In genomic region chr20:63939061-63939935, GRCh38 we compare ENCODE assay signal across 25 cellular contexts. TPM values are rescaled to one million over a fixed set of nuclear protein-coding genes. Genes with fewer than 3 reads are reported as not detected.
DNase-seq lines count a peak whose midpoint lies in the region; ATAC-seq, FAIRE-seq and TF ChIP-seq lines count a peak whose summit lies in the region.
"Had no signal": no experiment of that assay in that cellular context is flagged by ENCODE, and none has a peak within 500 bp of the region (broad histone marks: within the 10 kb centered on the region; RNA-seq: fewer than 3 reads in every experiment).

No MANE protein-coding gene starts in this region.

- DNase-seq in Right ventricle myocardium inferior (ENCODE audit: missing footprints) (peak; percentile 68), cardiac septum (ENCODE audit: low spot score) (no peak), chondrocyte (ENCODE audit: low spot score) (peak; percentile 92), HepG2 (ENCODE audit: low spot score) (no peak), DMS153 (lab: John Stamatoyannopoulos, UW) (no peak), GM12892 (ENCODE audit: insufficient read length) (no peak)
- DNase-seq in stimulated activated naive B cell treated with anti-CD40 and anti-IgM and Interleukin-4, amounts not matched to agents 10 μg/mL and 1 μg/mL and 100 μg/mL, for 72 hours: no peak
- DNase-seq: ACHN; activated CD8-positive, alpha-beta memory T cell treated with anti-CD3 and anti-CD28 coated beads, Interleukin-2, amount 50 U/mL, for 4 hours; activated naive CD4-positive, alpha-beta T cell treated with anti-CD3 and anti-CD28 coated beads for 36 hours; CD4-positive, CD25-positive, alpha-beta regulatory T cell; DMS79 treated with DMSO at 0.1 percent for 48 hours; hypothalamus; NCI-H1694; T1000; thyroid gland had no signal

- no peaks in the 10 kb centered on the region for H3K79me2 ChIP-seq in HepG2 (ENCODE audit: insufficient read depth, low read length)

- H3K9me3 Mint-ChIP-seq in chondrocyte (ENCODE audit: low read depth): no peaks in the 10 kb centered on the region
- H3K9me3 Mint-ChIP-seq in stimulated activated naive B cell treated with anti-CD40 and anti-IgM and Interleukin-4, amounts not matched to agents 10 μg/mL and 1 μg/mL and 100 μg/mL, for 72 hours: peaks cover 0 to 1% of the 10 kb centered on the region in 2 donors
- H3K9me3 Mint-ChIP-seq: activated naive CD4-positive, alpha-beta T cell treated with anti-CD3 and anti-CD28 coated beads for 36 hours; CD4-positive, CD25-positive, alpha-beta regulatory T cell had no signal

- H3K27ac ChIP-seq in HepG2 (ENCODE audit: extremely low read length, insufficient read depth, low read length): no peak overlapping the region
- H3K27ac ChIP-seq: left lung, parathyroid adenoma, Peyer's patch, thyroid gland had no signal

- TF ChIP-seq POLR2A in HepG2 (IDR thresholded peaks at IDR 0.05; ENCODE audit: insufficient read depth in 1 of 2, low read depth in 2 of 2, low read length in 2 of 2): no peak; a peak in 2 of 4 replicates
- no peak for TF ChIP-seq POLR2A in GM12892 (IDR thresholded peaks at IDR 0.05; ENCODE audit: low read depth, low read length)

- no peak for FAIRE-seq in HepG2 (lab: Jason Lieb, UNC)
- FAIRE-seq in GM12892 (lab: Jason Lieb, UNC): no peak
- FAIRE-seq: astrocyte, endometrium, GM18507 had no signal

- H3K27me3 ChIP-seq in HepG2 (ENCODE audit: control insufficient read depth in 1 of 2, insufficient read depth in 2 of 2, low read length in 2 of 2): no peaks in the 10 kb centered on the region
- H3K27me3 ChIP-seq: left lung, Peyer's patch, thyroid gland had no signal

- no peak overlapping the region for H3K4me3 Mint-ChIP-seq in chondrocyte (ENCODE audit: unreplicated experiment)
- no peak overlapping the region for H3K4me3 Mint-ChIP-seq in stimulated activated naive B cell treated with anti-CD40 and anti-IgM and Interleukin-4, amounts not matched to agents 10 μg/mL and 1 μg/mL and 100 μg/mL, for 72 hours
- H3K4me3 Mint-ChIP-seq: activated naive CD4-positive, alpha-beta T cell treated with anti-CD3 and anti-CD28 coated beads for 36 hours; CD4-positive, CD25-positive, alpha-beta regulatory T cell had no signal

- H3K4me1 Mint-ChIP-seq in chondrocyte (ENCODE audit: low read depth): no peaks in the 10 kb centered on the region
- peaks cover 16 to 21% of the 10 kb centered on the region in 2 donors for H3K4me1 Mint-ChIP-seq in stimulated activated naive B cell treated with anti-CD40 and anti-IgM and Interleukin-4, amounts not matched to agents 10 μg/mL and 1 μg/mL and 100 μg/mL, for 72 hours

- POLR2A ChIA-PET in HepG2 (lab: Yijun Ruan, JAX): interaction anchor here (0.9 kb wide), 1 partner anchor 17 kb away, joined by 4 read pairs; the partner anchor contains the start of gene UCKL1

- H3K36me3 ChIP-seq in HepG2 (replicated peaks in 1 of 2; ENCODE audit: control insufficient read depth in 1 of 2, insufficient read depth in 2 of 2, low read length in 2 of 2): peaks cover 47 to 76% of the 10 kb centered on the region in 2 experiments

- intact Hi-C loops in Right ventricle myocardium inferior (cut with DNase I) (no loop called here), cardiac septum (cut with DNase I) (no loop called here), HepG2 (cut with micrococcal nuclease; ENCODE audit: unreplicated experiment) (no loop called here)

- WGBS in HepG2 (ENCODE audit: low lambda C conversion rate): 97% methylated on average over 30 of the region's 33 CpGs

- no peak for TF ChIP-seq EP300 in HepG2 (IDR thresholded peaks at IDR 0.05; ENCODE audit: low read depth in 2 of 2, low read length in 2 of 2)
- no peak for TF ChIP-seq EP300 in HepG2 (CRISPR knock-in tag; IDR thresholded peaks at IDR 0.05; ENCODE audit: borderline replicate concordance)

- H3K27ac Mint-ChIP-seq in chondrocyte (ENCODE audit: unreplicated experiment): no peak overlapping the region
- peak overlapping the region; percentile 9 for H3K27ac Mint-ChIP-seq in stimulated activated naive B cell treated with anti-CD40 and anti-IgM and Interleukin-4, amounts not matched to agents 10 μg/mL and 1 μg/mL and 100 μg/mL, for 72 hours
- H3K27ac Mint-ChIP-seq: activated naive CD4-positive, alpha-beta T cell treated with anti-CD3 and anti-CD28 coated beads for 36 hours; CD4-positive, CD25-positive, alpha-beta regulatory T cell had no signal

- peaks cover 21% of the 10 kb centered on the region; the same call in 1 of the 2 replicates for H4K20me1 ChIP-seq in HepG2 (ENCODE audit: insufficient read depth, low read length)

- TF ChIP-seq RAD21 in HepG2 (CRISPR knock-in tag; IDR thresholded peaks at IDR 0.05): no peak

- H3K27me3 Mint-ChIP-seq in chondrocyte (ENCODE audit: low read depth): no peaks in the 10 kb centered on the region
- no peaks in the 10 kb centered on the region for H3K27me3 Mint-ChIP-seq in stimulated activated naive B cell treated with anti-CD40 and anti-IgM and Interleukin-4, amounts not matched to agents 10 μg/mL and 1 μg/mL and 100 μg/mL, for 72 hours
- H3K27me3 Mint-ChIP-seq: CD4-positive, CD25-positive, alpha-beta regulatory T cell had no signal

- H3K4me2 ChIP-seq in HepG2 (ENCODE audit: low read depth, low read length): no peak overlapping the region

- H2AFZ ChIP-seq in HepG2 (ENCODE audit: low read length): no peak overlapping the region
- H2AFZ ChIP-seq: parathyroid adenoma had no signal

- in situ Hi-C loops in HepG2 (cut with HindIII; ENCODE audit: extremely low pct_ligation_motif_present, low pct_unique_long_range_greater_than_20kb): no loop called here

- H3K4me3 ChIP-seq in HepG2 (replicated peaks in 1 of 3; ENCODE audit: insufficient read depth in 1 of 3, low read depth in 2 of 3, low read length in 3 of 3): no peak overlapping the region
- H3K4me3 ChIP-seq: HAP-1, left lung, Peyer's patch, skin epidermis, thyroid gland had no signal

- H3K36me3 Mint-ChIP-seq in chondrocyte (ENCODE audit: low read depth): peaks cover 9% of the 10 kb centered on the region
- H3K36me3 Mint-ChIP-seq in stimulated activated naive B cell treated with anti-CD40 and anti-IgM and Interleukin-4, amounts not matched to agents 10 μg/mL and 1 μg/mL and 100 μg/mL, for 72 hours: peaks cover 29 to 50% of the 10 kb centered on the region in 2 donors

- CTCF ChIA-PET in HepG2 (lab: Yijun Ruan, JAX; ENCODE audit: low intra/inter-chr PET ratio, low total read pairs): no interaction called here

- no TSS peak for BruUV-seq in HepG2 (replicated peaks; lab: Mats Ljungman, UMichigan)

- no peaks in the 10 kb centered on the region for H3K9me3 ChIP-seq in HepG2 (ENCODE audit: low read length)
- H3K9me3 ChIP-seq: HAP-1, left lung, Peyer's patch, thyroid gland had no signal

- TF ChIP-seq CTCF in chondrocyte (IDR thresholded peaks at IDR 0.05) (no peak), HepG2 (CRISPR knock-in tag; IDR thresholded peaks at IDR 0.05) (no peak)

- H3K4me1 ChIP-seq in HepG2 (ENCODE audit: insufficient read depth, low read length): no peaks in the 10 kb centered on the region
- H3K4me1 ChIP-seq: HAP-1, parathyroid adenoma, thyroid gland had no signal

- H3K9ac ChIP-seq in HepG2 (ENCODE audit: insufficient read depth, low read depth, low read length): no peak overlapping the region
- H3K9ac ChIP-seq: parathyroid adenoma had no signal

- ATAC-seq in Right ventricle myocardium inferior (no peak), HepG2 (peak; percentile 2; the same call in 2 of the 3 replicates), GM21515 (IDR thresholded peaks at IDR 0.05; ENCODE audit: unreplicated experiment) (no peak)
- ATAC-seq in stimulated activated naive B cell treated with anti-CD40 and anti-IgM and Interleukin-4, amounts not matched to agents 10 μg/mL and 1 μg/mL and 100 μg/mL, for 72 hours (replicated peaks): no peak
- ATAC-seq: left lung had no signal

RNA-seq across cellular contexts. Expression of gene UCKL1, which starts 16.9 kb away (rescaled TPM):
- total RNA-seq in Right ventricle myocardium inferior (52.0 TPM), cardiac septum (43.2 TPM), chondrocyte (24.3 to 27.5 TPM (median 27.2 TPM) in 3 replicates), HepG2 (2016; rRNA removed; fragmentation: Illumina TruSeq; extraction: Trizol) (48.0 and 50.2 TPM in 2 replicates)
- total RNA-seq in HepG2 (2016; cell fraction: cytosol; rRNA removed; fragmentation: Illumina TruSeq; extraction: Trizol; ENCODE audit: low read depth): 15.0 and 16.7 TPM in 2 replicates
- total RNA-seq in HepG2 (2016; cell fraction: insoluble cytoplasmic fraction; rRNA removed; fragmentation: Illumina TruSeq; extraction: Trizol): 43.5 and 50.1 TPM in 2 replicates
- 24.1 and 25.5 TPM in 2 replicates for total RNA-seq in HepG2 (2016; cell fraction: membrane; rRNA removed; fragmentation: Illumina TruSeq; extraction: Trizol)
- 48.6 and 53.0 TPM in 2 replicates for total RNA-seq in HepG2 (2016; cell fraction: nucleus; rRNA removed; fragmentation: Illumina TruSeq; extraction: Trizol)
- 126 and 168 TPM in 2 replicates for polyA plus RNA-seq in HepG2 (2011; rRNA removed)
- polyA plus RNA-seq in HepG2 (2011; cell fraction: cytosol; rRNA removed): 98.0 and 129 TPM in 2 replicates
- 680 and 852 TPM in 2 replicates for polyA plus RNA-seq in HepG2 (2011; cell fraction: nucleus; rRNA removed)
- polyA plus RNA-seq in HepG2 (2012): 77.7 and 89.9 TPM in 2 replicates
- 10.6 and 11.6 TPM in 2 replicates for polyA plus RNA-seq in HepG2 (2016; cell fraction: cytosol; fragmentation: Illumina TruSeq; extraction: Trizol; ENCODE audit: low read depth)
- polyA plus RNA-seq in HepG2 (2016; cell fraction: insoluble cytoplasmic fraction; fragmentation: Illumina TruSeq; extraction: Trizol; ENCODE audit: low read depth): 45.9 and 52.5 TPM in 2 replicates
- polyA plus RNA-seq in HepG2 (2016; cell fraction: membrane; fragmentation: Illumina TruSeq; extraction: Trizol; ENCODE audit: low read depth): 15.4 and 15.7 TPM in 2 replicates
- polyA plus RNA-seq in HepG2 (2016; cell fraction: nucleus; fragmentation: Illumina TruSeq; extraction: Trizol; ENCODE audit: insufficient read depth, low read depth): 207 and 220 TPM in 2 replicates
- polyA minus RNA-seq in HepG2 (2011; rRNA and poly(A)+ RNA removed; ENCODE audit: low replicate concordance): 43.6 and 139 TPM in 2 replicates
- 37.0 and 42.5 TPM in 2 replicates for polyA minus RNA-seq in HepG2 (2011; cell fraction: cytosol; rRNA and poly(A)+ RNA removed)
- polyA minus RNA-seq in HepG2 (2011; cell fraction: nucleus; rRNA and poly(A)+ RNA removed): 80.1 and 85.5 TPM in 2 replicates
- 13.8 TPM for polyA plus RNA-seq in GM12892 (2012; ENCODE audit: missing spikeins)

RNA-seq across cellular contexts. Expression of gene ZNF512B, which starts 30.4 kb away (rescaled TPM):
- total RNA-seq in Right ventricle myocardium inferior (12.2 TPM), cardiac septum (12.8 TPM), chondrocyte (36.5 to 44.3 TPM (median 37.2 TPM) in 3 replicates), HepG2 (2016; rRNA removed; fragmentation: Illumina TruSeq; extraction: Trizol) (22.0 and 30.6 TPM in 2 replicates)
- total RNA-seq in HepG2 (2016; cell fraction: cytosol; rRNA removed; fragmentation: Illumina TruSeq; extraction: Trizol; ENCODE audit: low read depth): 2.9 and 3.3 TPM in 2 replicates
- 19.4 and 31.9 TPM in 2 replicates for total RNA-seq in HepG2 (2016; cell fraction: insoluble cytoplasmic fraction; rRNA removed; fragmentation: Illumina TruSeq; extraction: Trizol)
- total RNA-seq in HepG2 (2016; cell fraction: membrane; rRNA removed; fragmentation: Illumina TruSeq; extraction: Trizol): 12.6 and 13.7 TPM in 2 replicates
- total RNA-seq in HepG2 (2016; cell fraction: nucleus; rRNA removed; fragmentation: Illumina TruSeq; extraction: Trizol): 28.0 and 32.8 TPM in 2 replicates
- polyA plus RNA-seq in HepG2 (2011; rRNA removed): 11.5 and 16.4 TPM in 2 replicates
- 9.0 and 12.7 TPM in 2 replicates for polyA plus RNA-seq in HepG2 (2011; cell fraction: cytosol; rRNA removed)
- polyA plus RNA-seq in HepG2 (2011; cell fraction: nucleus; rRNA removed): 106 and 141 TPM in 2 replicates
- 23.5 and 23.8 TPM in 2 replicates for polyA plus RNA-seq in HepG2 (2012)
- 2.1 and 2.2 TPM in 2 replicates for polyA plus RNA-seq in HepG2 (2016; cell fraction: cytosol; fragmentation: Illumina TruSeq; extraction: Trizol; ENCODE audit: low read depth)
- polyA plus RNA-seq in HepG2 (2016; cell fraction: insoluble cytoplasmic fraction; fragmentation: Illumina TruSeq; extraction: Trizol; ENCODE audit: low read depth): 23.5 and 28.8 TPM in 2 replicates
- polyA plus RNA-seq in HepG2 (2016; cell fraction: membrane; fragmentation: Illumina TruSeq; extraction: Trizol; ENCODE audit: low read depth): 8.1 and 9.6 TPM in 2 replicates
- polyA plus RNA-seq in HepG2 (2016; cell fraction: nucleus; fragmentation: Illumina TruSeq; extraction: Trizol; ENCODE audit: insufficient read depth, low read depth): 109 and 115 TPM in 2 replicates
- polyA minus RNA-seq in HepG2 (2011; rRNA and poly(A)+ RNA removed; ENCODE audit: low replicate concordance): 5.2 and 21.4 TPM in 2 replicates
- 14.0 and 14.8 TPM in 2 replicates for polyA minus RNA-seq in HepG2 (2011; cell fraction: cytosol; rRNA and poly(A)+ RNA removed)
- 13.6 and 13.9 TPM in 2 replicates for polyA minus RNA-seq in HepG2 (2011; cell fraction: nucleus; rRNA and poly(A)+ RNA removed)
- polyA plus RNA-seq in GM12892 (2012; ENCODE audit: missing spikeins): 6.9 TPM

RNA-seq across cellular contexts. Expression of gene SAMD10, which starts 40.1 kb away (rescaled TPM):
- 5.7 TPM for total RNA-seq in Right ventricle myocardium inferior
- total RNA-seq in cardiac septum: 4.0 TPM
- 3.8 to 4.7 TPM (median 4.3 TPM) in 3 replicates for total RNA-seq in chondrocyte
- total RNA-seq in HepG2 (2016; rRNA removed; fragmentation: Illumina TruSeq; extraction: Trizol): 5.1 and 6.1 TPM in 2 replicates
- 3.8 and 3.9 TPM in 2 replicates for total RNA-seq in HepG2 (2016; cell fraction: cytosol; rRNA removed; fragmentation: Illumina TruSeq; extraction: Trizol; ENCODE audit: low read depth)
- 4.7 and 6.8 TPM in 2 replicates for total RNA-seq in HepG2 (2016; cell fraction: insoluble cytoplasmic fraction; rRNA removed; fragmentation: Illumina TruSeq; extraction: Trizol)
- total RNA-seq in HepG2 (2016; cell fraction: membrane; rRNA removed; fragmentation: Illumina TruSeq; extraction: Trizol): 7.9 and 9.1 TPM in 2 replicates
- total RNA-seq in HepG2 (2016; cell fraction: nucleus; rRNA removed; fragmentation: Illumina TruSeq; extraction: Trizol): 5.9 and 6.0 TPM in 2 replicates
- polyA plus RNA-seq in HepG2 (2011; rRNA removed): 11.0 and 11.8 TPM in 2 replicates
- 5.2 and 8.8 TPM in 2 replicates for polyA plus RNA-seq in HepG2 (2011; cell fraction: cytosol; rRNA removed)
- polyA plus RNA-seq in HepG2 (2011; cell fraction: nucleus; rRNA removed): 51.4 and 63.7 TPM in 2 replicates
- polyA plus RNA-seq in HepG2 (2012): 6.2 and 8.9 TPM in 2 replicates
- polyA plus RNA-seq in HepG2 (2016; cell fraction: cytosol; fragmentation: Illumina TruSeq; extraction: Trizol; ENCODE audit: low read depth): 8.7 and 9.1 TPM in 2 replicates
- polyA plus RNA-seq in HepG2 (2016; cell fraction: insoluble cytoplasmic fraction; fragmentation: Illumina TruSeq; extraction: Trizol; ENCODE audit: low read depth): 8.4 and 12.7 TPM in 2 replicates
- polyA plus RNA-seq in HepG2 (2016; cell fraction: membrane; fragmentation: Illumina TruSeq; extraction: Trizol; ENCODE audit: low read depth): 15.2 and 15.4 TPM in 2 replicates
- 20.5 and 24.8 TPM in 2 replicates for polyA plus RNA-seq in HepG2 (2016; cell fraction: nucleus; fragmentation: Illumina TruSeq; extraction: Trizol; ENCODE audit: insufficient read depth, low read depth)
- polyA minus RNA-seq in HepG2 (2011; rRNA and poly(A)+ RNA removed; ENCODE audit: low replicate concordance): 3.7 and 5.9 TPM in 2 replicates
- 4.8 and 6.0 TPM in 2 replicates for polyA minus RNA-seq in HepG2 (2011; cell fraction: cytosol; rRNA and poly(A)+ RNA removed)
- 3.3 and 4.0 TPM in 2 replicates for polyA minus RNA-seq in HepG2 (2011; cell fraction: nucleus; rRNA and poly(A)+ RNA removed)
- 22.0 TPM for polyA plus RNA-seq in GM12892 (2012; ENCODE audit: missing spikeins)

RNA-seq across cellular contexts. Expression of gene PRPF6, which starts 41.6 kb away (rescaled TPM):
- total RNA-seq in Right ventricle myocardium inferior: 46.4 TPM
- total RNA-seq in cardiac septum: 47.5 TPM
- 49.0 to 56.6 TPM (median 49.5 TPM) in 3 replicates for total RNA-seq in chondrocyte
- total RNA-seq in HepG2 (2016; rRNA removed; fragmentation: Illumina TruSeq; extraction: Trizol): 101 and 127 TPM in 2 replicates
- total RNA-seq in HepG2 (2016; cell fraction: cytosol; rRNA removed; fragmentation: Illumina TruSeq; extraction: Trizol; ENCODE audit: low read depth): 28.1 and 30.5 TPM in 2 replicates
- total RNA-seq in HepG2 (2016; cell fraction: insoluble cytoplasmic fraction; rRNA removed; fragmentation: Illumina TruSeq; extraction: Trizol): 101 and 116 TPM in 2 replicates
- total RNA-seq in HepG2 (2016; cell fraction: membrane; rRNA removed; fragmentation: Illumina TruSeq; extraction: Trizol): 51.1 and 54.9 TPM in 2 replicates
- 68.1 and 77.4 TPM in 2 replicates for total RNA-seq in HepG2 (2016; cell fraction: nucleus; rRNA removed; fragmentation: Illumina TruSeq; extraction: Trizol)
- 63.7 and 65.3 TPM in 2 replicates for polyA plus RNA-seq in HepG2 (2011; rRNA removed)
- 58.9 and 67.6 TPM in 2 replicates for polyA plus RNA-seq in HepG2 (2011; cell fraction: cytosol; rRNA removed)
- polyA plus RNA-seq in HepG2 (2011; cell fraction: nucleus; rRNA removed): 82.2 and 84.5 TPM in 2 replicates
- 79.5 and 80.7 TPM in 2 replicates for polyA plus RNA-seq in HepG2 (2012)
- 41.2 and 42.1 TPM in 2 replicates for polyA plus RNA-seq in HepG2 (2016; cell fraction: cytosol; fragmentation: Illumina TruSeq; extraction: Trizol; ENCODE audit: low read depth)
- 130 and 149 TPM in 2 replicates for polyA plus RNA-seq in HepG2 (2016; cell fraction: insoluble cytoplasmic fraction; fragmentation: Illumina TruSeq; extraction: Trizol; ENCODE audit: low read depth)
- 56.1 and 60.4 TPM in 2 replicates for polyA plus RNA-seq in HepG2 (2016; cell fraction: membrane; fragmentation: Illumina TruSeq; extraction: Trizol; ENCODE audit: low read depth)
- polyA plus RNA-seq in HepG2 (2016; cell fraction: nucleus; fragmentation: Illumina TruSeq; extraction: Trizol; ENCODE audit: insufficient read depth, low read depth): 122 TPM in 2 replicates
- 50.1 and 75.7 TPM in 2 replicates for polyA minus RNA-seq in HepG2 (2011; rRNA and poly(A)+ RNA removed; ENCODE audit: low replicate concordance)
- polyA minus RNA-seq in HepG2 (2011; cell fraction: cytosol; rRNA and poly(A)+ RNA removed): 46.1 and 51.9 TPM in 2 replicates
- polyA minus RNA-seq in HepG2 (2011; cell fraction: nucleus; rRNA and poly(A)+ RNA removed): 44.4 and 50.5 TPM in 2 replicates
- 45.8 TPM for polyA plus RNA-seq in GM12892 (2012; ENCODE audit: missing spikeins)

RNA-seq across cellular contexts. Expression of gene DNAJC5, which starts 44.4 kb away (rescaled TPM):
- total RNA-seq in Right ventricle myocardium inferior: 41.4 TPM
- total RNA-seq in cardiac septum: 36.1 TPM
- 44.2 to 46.6 TPM (median 45.1 TPM) in 3 replicates for total RNA-seq in chondrocyte
- total RNA-seq in HepG2 (2016; rRNA removed; fragmentation: Illumina TruSeq; extraction: Trizol): 54.3 and 64.5 TPM in 2 replicates
- total RNA-seq in HepG2 (2016; cell fraction: cytosol; rRNA removed; fragmentation: Illumina TruSeq; extraction: Trizol; ENCODE audit: low read depth): 11.9 and 12.0 TPM in 2 replicates
- 48.4 and 65.4 TPM in 2 replicates for total RNA-seq in HepG2 (2016; cell fraction: insoluble cytoplasmic fraction; rRNA removed; fragmentation: Illumina TruSeq; extraction: Trizol)
- total RNA-seq in HepG2 (2016; cell fraction: membrane; rRNA removed; fragmentation: Illumina TruSeq; extraction: Trizol): 20.9 and 21.3 TPM in 2 replicates
- total RNA-seq in HepG2 (2016; cell fraction: nucleus; rRNA removed; fragmentation: Illumina TruSeq; extraction: Trizol): 36.9 and 44.3 TPM in 2 replicates
- 42.8 and 51.8 TPM in 2 replicates for polyA plus RNA-seq in HepG2 (2011; rRNA removed)
- 50.7 and 53.5 TPM in 2 replicates for polyA plus RNA-seq in HepG2 (2011; cell fraction: cytosol; rRNA removed)
- 53.1 and 56.7 TPM in 2 replicates for polyA plus RNA-seq in HepG2 (2011; cell fraction: nucleus; rRNA removed)
- polyA plus RNA-seq in HepG2 (2012): 35.9 and 42.1 TPM in 2 replicates
- polyA plus RNA-seq in HepG2 (2016; cell fraction: cytosol; fragmentation: Illumina TruSeq; extraction: Trizol; ENCODE audit: low read depth): 6.9 and 7.7 TPM in 2 replicates
- polyA plus RNA-seq in HepG2 (2016; cell fraction: insoluble cytoplasmic fraction; fragmentation: Illumina TruSeq; extraction: Trizol; ENCODE audit: low read depth): 37.7 and 43.6 TPM in 2 replicates
- 11.5 and 11.7 TPM in 2 replicates for polyA plus RNA-seq in HepG2 (2016; cell fraction: membrane; fragmentation: Illumina TruSeq; extraction: Trizol; ENCODE audit: low read depth)
- 52.1 and 53.7 TPM in 2 replicates for polyA plus RNA-seq in HepG2 (2016; cell fraction: nucleus; fragmentation: Illumina TruSeq; extraction: Trizol; ENCODE audit: insufficient read depth, low read depth)
- 45.9 and 137 TPM in 2 replicates for polyA minus RNA-seq in HepG2 (2011; rRNA and poly(A)+ RNA removed; ENCODE audit: low replicate concordance)
- 49.8 and 50.2 TPM in 2 replicates for polyA minus RNA-seq in HepG2 (2011; cell fraction: cytosol; rRNA and poly(A)+ RNA removed)
- 27.8 and 28.3 TPM in 2 replicates for polyA minus RNA-seq in HepG2 (2011; cell fraction: nucleus; rRNA and poly(A)+ RNA removed)
- 13.7 TPM for polyA plus RNA-seq in GM12892 (2012; ENCODE audit: missing spikeins)

Comparison
In these comparisons a context has a peak if more than half of its experiments do, and no peak if none do; other contexts are left out.
1. DNase-seq: peak in Right ventricle myocardium inferior (single experiment) and chondrocyte (single experiment); none in cardiac septum (single experiment), HepG2 (single experiment), stimulated activated naive B cell treated with anti-CD40 and anti-IgM and Interleukin-4, amounts not matched to agents 10 μg/mL and 1 μg/mL and 100 μg/mL, for 72 hours (single experiment), DMS153 (single experiment) and GM12892 (single experiment).